In the genomic region with DNA sequence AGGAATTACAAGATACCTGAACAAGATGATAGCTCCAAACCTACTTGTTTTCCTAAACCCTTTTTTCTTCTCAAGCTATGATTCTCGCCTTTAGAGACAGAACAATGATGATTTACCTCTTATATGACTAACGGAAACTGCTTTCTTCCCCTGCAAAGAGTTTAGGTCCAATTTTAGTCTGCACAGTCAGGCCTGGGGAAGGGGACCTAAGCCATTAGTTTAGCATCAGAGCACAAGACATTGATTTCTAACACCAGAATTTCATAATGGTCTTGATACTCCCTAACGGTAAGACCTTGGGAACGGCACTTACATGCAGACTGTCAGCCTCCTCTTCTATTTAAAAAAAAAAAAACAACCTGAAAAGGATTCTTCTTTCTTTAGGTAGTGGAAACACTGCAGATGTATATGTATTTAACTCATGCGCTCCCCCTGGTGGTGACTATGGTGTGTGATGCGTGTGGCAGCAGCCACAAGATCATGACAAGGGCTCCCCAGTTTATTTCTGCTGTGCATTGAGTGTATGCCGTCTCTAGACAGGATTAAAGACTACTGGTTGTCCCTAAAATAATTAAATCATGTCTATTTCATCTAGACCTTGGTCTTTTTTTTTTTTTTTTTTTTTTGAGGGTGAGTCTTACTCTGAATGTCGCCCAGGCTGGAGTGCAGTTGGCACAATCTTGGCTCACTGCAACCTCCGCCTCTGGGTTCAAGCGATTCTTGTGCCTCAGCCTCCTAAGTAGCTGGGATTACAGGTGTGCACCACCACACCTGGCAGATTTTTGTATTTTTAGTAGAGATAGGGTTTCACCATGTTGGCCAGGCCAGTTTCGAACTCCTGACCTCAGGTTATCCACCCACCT, we compare ENCODE assay signal across 8 cellular contexts. TPM values are rescaled to one million over a fixed set of nuclear protein-coding genes. Genes with fewer than 3 reads are reported as not detected.
DNase-seq lines count a peak whose midpoint lies in the region; ATAC-seq and TF ChIP-seq lines count a peak whose summit lies in the region.

No MANE protein-coding gene starts in this region.

- no peak overlapping the region for H3K4me3 Mint-ChIP-seq in activated naive CD8-positive, alpha-beta T cell treated with anti-CD3 and anti-CD28 coated beads, Interleukin-2, amount 50 U/mL, for 24 hours

- H3K4me1 Mint-ChIP-seq in activated naive CD8-positive, alpha-beta T cell treated with anti-CD3 and anti-CD28 coated beads, Interleukin-2, amount 50 U/mL, for 24 hours = no peaks in the 10 kb centered on the region

- peaks cover 6% of the 10 kb centered on the region for H3K36me3 Mint-ChIP-seq in activated naive CD8-positive, alpha-beta T cell treated with anti-CD3 and anti-CD28 coated beads, Interleukin-2, amount 50 U/mL, for 24 hours (ENCODE audit: low read depth)

- no peaks in the 10 kb centered on the region for H3K9me3 Mint-ChIP-seq in activated naive CD8-positive, alpha-beta T cell treated with anti-CD3 and anti-CD28 coated beads, Interleukin-2, amount 50 U/mL, for 24 hours

- intact Hi-C loops in left cardiac atrium (cut with DNase I) = loop anchor here (2.0 to 5.0 kb wide), 4 partner anchors 87 to 237 kb away; no protein-coding TSS in a partner anchor

- H3K27me3 Mint-ChIP-seq in activated naive CD8-positive, alpha-beta T cell treated with anti-CD3 and anti-CD28 coated beads, Interleukin-2, amount 50 U/mL, for 24 hours = no peaks in the 10 kb centered on the region

- no peak overlapping the region for H3K27ac Mint-ChIP-seq in activated naive CD8-positive, alpha-beta T cell treated with anti-CD3 and anti-CD28 coated beads, Interleukin-2, amount 50 U/mL, for 24 hours

- peak; percentile 93 for TF ChIP-seq CTCF in GM10266 (IDR thresholded peaks at IDR 0.05; ENCODE audit: control insufficient read depth, insufficient read depth, low read depth, missing control alignments)

- DNase-seq in GM10266 (ENCODE audit: extremely low spot score) (peak; percentile 91), NCI-H1436 (lab: John Stamatoyannopoulos, UW) (peak; percentile 74), T follicular helper cell (ENCODE audit: low read depth) (peak; percentile 81), left cardiac atrium (peak; percentile 89), putamen (ENCODE audit: low spot score) (peak; percentile 66)
- DNase-seq in activated naive CD8-positive, alpha-beta T cell treated with anti-CD3 and anti-CD28 coated beads, Interleukin-2, amount 50 U/mL, for 24 hours = peak; percentile 89

- ATAC-seq in activated naive CD8-positive, alpha-beta T cell treated with anti-CD3 and anti-CD28 coated beads, Interleukin-2, amount 50 U/mL, for 24 hours = peak; percentile 86
- ATAC-seq in left cardiac atrium = peak; percentile 86 to 87
- no peak for ATAC-seq in HG03025 (IDR thresholded peaks at IDR 0.05; ENCODE audit: low FRiP score, unreplicated experiment)
- ATAC-seq in HG03135 (IDR thresholded peaks at IDR 0.05; ENCODE audit: unreplicated experiment) = no peak

RNA-seq across cellular contexts. Expression of gene TMEM222, which starts 37.3 kb away (rescaled TPM):
- 10 to 100 TPM; 20.7 to 29.2 TPM for total RNA-seq in left cardiac atrium

RNA-seq across cellular contexts. Expression of gene WDTC1, which starts 50.2 kb away (rescaled TPM):
- total RNA-seq in left cardiac atrium = 10 to 100 TPM; 50.6 to 54.2 TPM

RNA-seq across cellular contexts. Expression of gene SYTL1, which starts 57.2 kb away (rescaled TPM):
- 1 to 10 TPM in 1 of 2 donors, under 1 TPM in 1; 0.81 to 2.4 TPM for total RNA-seq in left cardiac atrium

Comparison
In these comparisons a context has a peak if more than half of its experiments do, and no peak if none do; other contexts are left out.
1. ATAC-seq: peak in activated naive CD8-positive, alpha-beta T cell treated with anti-CD3 and anti-CD28 coated beads, Interleukin-2, amount 50 U/mL, for 24 hours (single experiment) and left cardiac atrium (2 of 2); none in HG03025 (single experiment) and HG03135 (single experiment).
2. Peak in every context shown above with its lines, with median percentiles within 50 percentile points of each other: DNase-seq.